ENCODE assay signal across 16 cellular contexts in the genomic region with DNA sequence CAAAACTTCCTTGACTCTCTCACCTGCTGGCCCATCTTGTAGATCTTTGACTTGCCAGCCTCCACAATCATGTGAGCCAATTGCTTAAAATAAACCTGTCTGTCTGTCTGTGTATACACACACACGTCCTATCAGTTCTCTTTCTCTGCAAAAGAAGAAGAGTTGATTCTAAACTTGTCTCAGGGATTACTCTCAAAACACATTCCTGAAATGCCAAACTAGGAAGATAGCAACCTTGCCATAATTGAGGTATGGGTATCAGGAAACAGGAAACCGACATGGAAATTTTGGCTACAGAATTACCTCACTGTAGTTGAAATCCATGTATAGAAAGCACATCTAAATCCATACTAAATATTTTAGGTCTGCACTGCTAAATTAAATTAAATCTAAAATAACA.
DNase-seq lines count a peak whose midpoint lies in the region; ATAC-seq, FAIRE-seq and TF ChIP-seq lines count a peak whose summit lies in the region.
"Had no signal": no experiment of that assay in that cellular context is flagged by ENCODE, and none has a peak within 500 bp of the region (broad histone marks: within the 10 kb centered on the region; RNA-seq: fewer than 3 reads in every experiment).

No MANE protein-coding gene starts in this region.

- H3K4me2 ChIP-seq in HepG2 (ENCODE audit: low read depth, low read length): no peak overlapping the region

- H3K9ac ChIP-seq in HepG2 (ENCODE audit: insufficient read depth, low read depth, low read length): no peak overlapping the region

- no peak overlapping the region for H3K27ac ChIP-seq in HepG2 (ENCODE audit: extremely low read length, insufficient read depth, low read length)

- CTCF ChIA-PET in HepG2 (lab: Yijun Ruan, JAX; ENCODE audit: low intra/inter-chr PET ratio, low total read pairs): no interaction called here

- no peak for TF ChIP-seq RAD21 in HepG2 (CRISPR knock-in tag; IDR thresholded peaks at IDR 0.05)

- H3K9me3 ChIP-seq in HepG2 (ENCODE audit: low read length): no peaks in the 10 kb centered on the region
- H3K9me3 ChIP-seq: HAP-1 had no signal

- in situ Hi-C loops in HepG2 (cut with HindIII; ENCODE audit: extremely low pct_ligation_motif_present, low pct_unique_long_range_greater_than_20kb): no loop called here

- DNase-seq in M059J (ENCODE audit: low read depth): peak; percentile 17
- DNase-seq in dermis blood vessel endothelial cell: peak; percentile 11
- DNase-seq in kidney tubule cell (ENCODE audit: low spot score): peak; percentile 47
- peak; percentile 16 for DNase-seq in urothelium cell line (ENCODE audit: low spot score)
- no peak for DNase-seq in HepG2 (ENCODE audit: low spot score)
- no peak for DNase-seq in anterior cingulate cortex (lab: John Stamatoyannopoulos, UW)
- DNase-seq: C1 segment of cervical spinal cord; Calu3; CD4-positive, alpha-beta T cell; DMS 273 treated with DMSO at 0.1 percent for 48 hours had no signal

- H3K4me1 ChIP-seq in HepG2 (ENCODE audit: insufficient read depth, low read length): no peaks in the 10 kb centered on the region
- H3K4me1 ChIP-seq: HAP-1 had no signal

- ATAC-seq in HepG2 (no peak), GM18870 (IDR thresholded peaks at IDR 0.05; ENCODE audit: unreplicated experiment) (no peak)
- ATAC-seq: GM12878 had no signal

- no peak for TF ChIP-seq POLR2A in HepG2 (IDR thresholded peaks at IDR 0.05; ENCODE audit: insufficient read depth in 1 of 2, low read depth in 2 of 2, low read length in 2 of 2)

- TF ChIP-seq EP300 in HepG2 (IDR thresholded peaks at IDR 0.05; ENCODE audit: low read depth in 2 of 2, low read length in 2 of 2) (no peak), HepG2 (CRISPR knock-in tag; IDR thresholded peaks at IDR 0.05; ENCODE audit: borderline replicate concordance) (no peak)

- no peak overlapping the region for H3K4me3 ChIP-seq in HepG2 (replicated peaks in 1 of 3; ENCODE audit: insufficient read depth in 1 of 3, low read depth in 2 of 3, low read length in 3 of 3)
- H3K4me3 ChIP-seq: GM12878, HAP-1 had no signal

- no peak for TF ChIP-seq CTCF in HepG2 (CRISPR knock-in tag; IDR thresholded peaks at IDR 0.05)

- H3K79me2 ChIP-seq in HepG2 (ENCODE audit: insufficient read depth, low read length): no peaks in the 10 kb centered on the region

- WGBS in HepG2 (ENCODE audit: low lambda C conversion rate): 0% methylated on average over 2 of the region's 2 CpGs

- H3K36me3 ChIP-seq in HepG2 (replicated peaks in 1 of 2; ENCODE audit: control insufficient read depth in 1 of 2, insufficient read depth in 2 of 2, low read length in 2 of 2): no peaks in the 10 kb centered on the region
- H3K36me3 ChIP-seq: HAP-1 had no signal

- H3K27me3 ChIP-seq in HepG2 (ENCODE audit: control insufficient read depth in 1 of 2, insufficient read depth in 2 of 2, low read length in 2 of 2): no peaks in the 10 kb centered on the region

- H2AFZ ChIP-seq in HepG2 (ENCODE audit: low read length): no peak overlapping the region

- no TSS peak for BruUV-seq in HepG2 (replicated peaks; lab: Mats Ljungman, UMichigan)

- FAIRE-seq in urothelium cell line (lab: Jason Lieb, UNC): no peak
- FAIRE-seq in HepG2 (lab: Jason Lieb, UNC): no peak
- FAIRE-seq: A204.1, GM12878, GM18507, H1 had no signal

- POLR2A ChIA-PET in HepG2 (lab: Yijun Ruan, JAX): no interaction called here

- intact Hi-C loops in HepG2 (cut with micrococcal nuclease; ENCODE audit: unreplicated experiment): no loop called here

- no peaks in the 10 kb centered on the region for H4K20me1 ChIP-seq in HepG2 (ENCODE audit: insufficient read depth, low read length)

TF ChIP-seq in HepG2, 621 proteins besides CTCF, POLR2A, EP300 and RAD21:
- TF ChIP-seq, protein P1, sequence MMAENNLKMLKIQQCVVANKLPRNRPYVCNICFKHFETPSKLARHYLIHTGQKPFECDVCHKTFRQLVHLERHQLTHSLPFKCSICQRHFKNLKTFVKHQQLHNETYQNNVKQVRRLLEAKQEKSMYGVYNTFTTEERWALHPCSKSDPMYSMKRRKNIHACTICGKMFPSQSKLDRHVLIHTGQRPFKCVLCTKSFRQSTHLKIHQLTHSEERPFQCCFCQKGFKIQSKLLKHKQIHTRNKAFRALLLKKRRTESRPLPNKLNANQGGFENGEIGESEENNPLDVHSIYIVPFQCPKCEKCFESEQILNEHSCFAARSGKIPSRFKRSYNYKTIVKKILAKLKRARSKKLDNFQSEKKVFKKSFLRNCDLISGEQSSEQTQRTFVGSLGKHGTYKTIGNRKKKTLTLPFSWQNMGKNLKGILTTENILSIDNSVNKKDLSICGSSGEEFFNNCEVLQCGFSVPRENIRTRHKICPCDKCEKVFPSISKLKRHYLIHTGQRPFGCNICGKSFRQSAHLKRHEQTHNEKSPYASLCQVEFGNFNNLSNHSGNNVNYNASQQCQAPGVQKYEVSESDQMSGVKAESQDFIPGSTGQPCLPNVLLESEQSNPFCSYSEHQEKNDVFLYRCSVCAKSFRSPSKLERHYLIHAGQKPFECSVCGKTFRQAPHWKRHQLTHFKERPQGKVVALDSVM (CRISPR knock-in tag; IDR thresholded peaks at IDR 0.05): no peak
- TF ChIP-seq, protein P2, sequence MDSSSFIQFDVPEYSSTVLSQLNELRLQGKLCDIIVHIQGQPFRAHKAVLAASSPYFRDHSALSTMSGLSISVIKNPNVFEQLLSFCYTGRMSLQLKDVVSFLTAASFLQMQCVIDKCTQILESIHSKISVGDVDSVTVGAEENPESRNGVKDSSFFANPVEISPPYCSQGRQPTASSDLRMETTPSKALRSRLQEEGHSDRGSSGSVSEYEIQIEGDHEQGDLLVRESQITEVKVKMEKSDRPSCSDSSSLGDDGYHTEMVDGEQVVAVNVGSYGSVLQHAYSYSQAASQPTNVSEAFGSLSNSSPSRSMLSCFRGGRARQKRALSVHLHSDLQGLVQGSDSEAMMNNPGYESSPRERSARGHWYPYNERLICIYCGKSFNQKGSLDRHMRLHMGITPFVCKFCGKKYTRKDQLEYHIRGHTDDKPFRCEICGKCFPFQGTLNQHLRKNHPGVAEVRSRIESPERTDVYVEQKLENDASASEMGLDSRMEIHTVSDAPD (CRISPR knock-in tag; IDR thresholded peaks at IDR 0.05): no peak
- no peak for TF ChIP-seq POLR2G (IDR thresholded peaks at IDR 0.05; ENCODE audit: low read depth, low read length)
- no peak for TF ChIP-seq MTF2 (CRISPR knock-in tag; IDR thresholded peaks at IDR 0.05; ENCODE audit: borderline replicate concordance)
- TF ChIP-seq JDP2 (CRISPR knock-in tag; IDR thresholded peaks at IDR 0.05; ENCODE audit: borderline replicate concordance): no peak
- TF ChIP-seq, protein P3, sequence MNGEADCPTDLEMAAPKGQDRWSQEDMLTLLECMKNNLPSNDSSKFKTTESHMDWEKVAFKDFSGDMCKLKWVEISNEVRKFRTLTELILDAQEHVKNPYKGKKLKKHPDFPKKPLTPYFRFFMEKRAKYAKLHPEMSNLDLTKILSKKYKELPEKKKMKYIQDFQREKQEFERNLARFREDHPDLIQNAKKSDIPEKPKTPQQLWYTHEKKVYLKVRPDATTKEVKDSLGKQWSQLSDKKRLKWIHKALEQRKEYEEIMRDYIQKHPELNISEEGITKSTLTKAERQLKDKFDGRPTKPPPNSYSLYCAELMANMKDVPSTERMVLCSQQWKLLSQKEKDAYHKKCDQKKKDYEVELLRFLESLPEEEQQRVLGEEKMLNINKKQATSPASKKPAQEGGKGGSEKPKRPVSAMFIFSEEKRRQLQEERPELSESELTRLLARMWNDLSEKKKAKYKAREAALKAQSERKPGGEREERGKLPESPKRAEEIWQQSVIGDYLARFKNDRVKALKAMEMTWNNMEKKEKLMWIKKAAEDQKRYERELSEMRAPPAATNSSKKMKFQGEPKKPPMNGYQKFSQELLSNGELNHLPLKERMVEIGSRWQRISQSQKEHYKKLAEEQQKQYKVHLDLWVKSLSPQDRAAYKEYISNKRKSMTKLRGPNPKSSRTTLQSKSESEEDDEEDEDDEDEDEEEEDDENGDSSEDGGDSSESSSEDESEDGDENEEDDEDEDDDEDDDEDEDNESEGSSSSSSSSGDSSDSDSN (CRISPR knock-in tag; IDR thresholded peaks at IDR 0.05): no peak
- no peak for TF ChIP-seq ZNF264 (CRISPR knock-in tag; IDR thresholded peaks at IDR 0.05)
- no peak for TF ChIP-seq ZNF484 (CRISPR knock-in tag; IDR thresholded peaks at IDR 0.05; ENCODE audit: borderline replicate concordance, low read depth)
- no peak for TF ChIP-seq ZFP36L2 (CRISPR knock-in tag; IDR thresholded peaks at IDR 0.05)
- TF ChIP-seq, protein P4, sequence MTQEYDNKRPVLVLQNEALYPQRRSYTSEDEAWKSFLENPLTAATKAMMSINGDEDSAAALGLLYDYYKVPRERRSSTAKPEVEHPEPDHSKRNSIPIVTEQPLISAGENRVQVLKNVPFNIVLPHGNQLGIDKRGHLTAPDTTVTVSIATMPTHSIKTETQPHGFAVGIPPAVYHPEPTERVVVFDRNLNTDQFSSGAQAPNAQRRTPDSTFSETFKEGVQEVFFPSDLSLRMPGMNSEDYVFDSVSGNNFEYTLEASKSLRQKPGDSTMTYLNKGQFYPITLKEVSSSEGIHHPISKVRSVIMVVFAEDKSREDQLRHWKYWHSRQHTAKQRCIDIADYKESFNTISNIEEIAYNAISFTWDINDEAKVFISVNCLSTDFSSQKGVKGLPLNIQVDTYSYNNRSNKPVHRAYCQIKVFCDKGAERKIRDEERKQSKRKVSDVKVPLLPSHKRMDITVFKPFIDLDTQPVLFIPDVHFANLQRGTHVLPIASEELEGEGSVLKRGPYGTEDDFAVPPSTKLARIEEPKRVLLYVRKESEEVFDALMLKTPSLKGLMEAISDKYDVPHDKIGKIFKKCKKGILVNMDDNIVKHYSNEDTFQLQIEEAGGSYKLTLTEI (CRISPR knock-in tag; conservative IDR thresholded peaks at IDR 0.05): no peak
- TF ChIP-seq, protein P5, sequence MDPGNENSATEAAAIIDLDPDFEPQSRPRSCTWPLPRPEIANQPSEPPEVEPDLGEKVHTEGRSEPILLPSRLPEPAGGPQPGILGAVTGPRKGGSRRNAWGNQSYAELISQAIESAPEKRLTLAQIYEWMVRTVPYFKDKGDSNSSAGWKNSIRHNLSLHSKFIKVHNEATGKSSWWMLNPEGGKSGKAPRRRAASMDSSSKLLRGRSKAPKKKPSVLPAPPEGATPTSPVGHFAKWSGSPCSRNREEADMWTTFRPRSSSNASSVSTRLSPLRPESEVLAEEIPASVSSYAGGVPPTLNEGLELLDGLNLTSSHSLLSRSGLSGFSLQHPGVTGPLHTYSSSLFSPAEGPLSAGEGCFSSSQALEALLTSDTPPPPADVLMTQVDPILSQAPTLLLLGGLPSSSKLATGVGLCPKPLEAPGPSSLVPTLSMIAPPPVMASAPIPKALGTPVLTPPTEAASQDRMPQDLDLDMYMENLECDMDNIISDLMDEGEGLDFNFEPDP (CRISPR knock-in tag; conservative IDR thresholded peaks at IDR 0.05): no peak

Comparison
In these comparisons a context has a peak if more than half of its experiments do, and no peak if none do; other contexts are left out.
1. DNase-seq: peak in M059J (single experiment), dermis blood vessel endothelial cell (single experiment), kidney tubule cell (single experiment) and urothelium cell line (single experiment); none in HepG2 (single experiment) and anterior cingulate cortex (0 of 58).